Comparison of ENCODE assay signal across 37 cellular contexts in genomic region chr12:95240556-95240955, GRCh38.
"Had no signal": no experiment of that assay in that cellular context is flagged by ENCODE, and none has a peak within 500 bp of the region (broad histone marks: within the 10 kb centered on the region; RNA-seq: fewer than 3 reads in every experiment).

No MANE protein-coding gene starts in this region.

- ATAC-seq: activated CD4-positive, CD25-positive, alpha-beta regulatory T cell treated with anti-CD3 and anti-CD28 coated beads, Interleukin-2, amount 50 U/mL, for 24 hours; effector memory CD8-positive, alpha-beta T cell; gastroesophageal sphincter; pancreas; sciatic nerve; stimulated activated memory B cell treated with anti-CD40 and anti-IgM and Interleukin-4, amounts not matched to agents 10 μg/mL and 1 μg/mL and 100 μg/mL, for 72 hours had no signal

- H3K36me3 ChIP-seq: colonic mucosa, neutrophil, prostate gland had no signal

- H3K9me3 ChIP-seq: colonic mucosa, gastroesophageal sphincter, neutrophil, pancreas, prostate gland, stomach, tibial nerve had no signal

- FAIRE-seq: keratinocyte, pancreas, TTC549 had no signal

- DNase-seq: activated CD4-positive, alpha-beta memory T cell treated with anti-CD3 and anti-CD28 coated beads, Interleukin-2, amount 10 ng/mL, durations not matched to agents 7 days and 5 days; activated CD4-positive, alpha-beta T cell treated with anti-CD3 and anti-CD28 coated beads for 48 hours; activated CD8-positive, alpha-beta memory T cell treated with anti-CD3 and anti-CD28 coated beads, Interleukin-2, amount 50 U/mL, for 48 hours; activated effector memory CD4-positive, alpha-beta T cell treated with Interleukin-2 at 50 U/mL for 16 hours; activated naive CD4-positive, alpha-beta T cell treated with Interleukin-2 at 50 U/mL for 16 hours; activated T-cell treated with anti-CD3 and anti-CD28 coated beads, Interleukin-2, amount 50 U/mL, for 48 hours; anterior cingulate cortex; cerebellar nuclear complex; colonic mucosa; dorsolateral prefrontal cortex; effector memory CD8-positive, alpha-beta T cell; erythroblast; hippocampal formation; naive B cell; nephron progenitor cell; pancreas; retina; stimulated activated CD4-positive, alpha-beta T cell treated with anti-CD3 and anti-CD28 coated beads, Interleukin-12 subunit alpha, Interleukin-12 subunit beta, amount 100 ng/mL, for 4 hours; stimulated activated CD4-positive, alpha-beta T cell treated with anti-CD3 and anti-CD28 coated beads, Interleukin-4, amount 100 ng/mL, for 24 hours; stomach; T-helper 9 cell; WERI-Rb-1 had no signal

- H3K9me3 Mint-ChIP-seq: activated CD4-positive, alpha-beta memory T cell treated with anti-CD3 and anti-CD28 coated beads, Interleukin-2, amount 10 ng/mL, durations not matched to agents 7 days and 5 days; effector memory CD8-positive, alpha-beta T cell; mesothelial cell of epicardium; stimulated activated memory B cell treated with anti-CD40 and anti-IgM and Interleukin-4, amounts not matched to agents 10 μg/mL and 1 μg/mL and 100 μg/mL, for 72 hours; T-helper 1 cell treated with Interleukin-12 subunit alpha and Interleukin-12 subunit beta and Interleukin-4 antibody, amounts not matched to agents 30 μg/mL and 1 μg/mL, for 36 hours had no signal

- H3K27me3 ChIP-seq: cardiac muscle cell, colonic mucosa, dorsolateral prefrontal cortex, gastroesophageal sphincter, neutrophil, pancreas, stomach, tibial nerve had no signal

- H3K36me3 Mint-ChIP-seq: naive B cell had no signal

- H3K4me1 Mint-ChIP-seq: mesothelial cell of epicardium had no signal

- H3K27ac ChIP-seq: cardiac muscle cell, colonic mucosa, dorsolateral prefrontal cortex, gastroesophageal sphincter, neutrophil, pancreas, prostate gland, stomach, tibial nerve, WERI-Rb-1 had no signal

- H3K4me3 ChIP-seq: cardiac muscle cell, colonic mucosa, dorsolateral prefrontal cortex, gastroesophageal sphincter, pancreas, prostate gland, skin epidermis, stomach, tibial nerve had no signal

- H3K4me3 Mint-ChIP-seq: activated CD4-positive, alpha-beta memory T cell treated with anti-CD3 and anti-CD28 coated beads, Interleukin-2, amount 10 ng/mL, durations not matched to agents 7 days and 5 days; activated naive CD8-positive, alpha-beta T cell; brain; effector memory CD8-positive, alpha-beta T cell; mesothelial cell of epicardium; naive B cell; nephron progenitor cell; stimulated activated memory B cell treated with anti-CD40 and anti-IgM and Interleukin-4, amounts not matched to agents 10 μg/mL and 1 μg/mL and 100 μg/mL, for 72 hours; T-helper 1 cell treated with Interleukin-12 subunit alpha and Interleukin-12 subunit beta and Interleukin-4 antibody, amounts not matched to agents 30 μg/mL and 1 μg/mL, for 36 hours had no signal

- H3K27ac Mint-ChIP-seq: activated CD4-positive, alpha-beta memory T cell treated with anti-CD3 and anti-CD28 coated beads, Interleukin-2, amount 10 ng/mL, durations not matched to agents 7 days and 5 days; activated naive CD8-positive, alpha-beta T cell; brain; mesothelial cell of epicardium; T-helper 1 cell treated with Interleukin-12 subunit alpha and Interleukin-12 subunit beta and Interleukin-4 antibody, amounts not matched to agents 30 μg/mL and 1 μg/mL, for 36 hours had no signal

- H3K4me1 ChIP-seq: colonic mucosa, prostate gland had no signal

- H3K27me3 Mint-ChIP-seq: activated CD4-positive, alpha-beta memory T cell treated with anti-CD3 and anti-CD28 coated beads, Interleukin-2, amount 10 ng/mL, durations not matched to agents 7 days and 5 days; activated naive CD8-positive, alpha-beta T cell; brain; effector memory CD8-positive, alpha-beta T cell; naive B cell; stimulated activated memory B cell treated with anti-CD40 and anti-IgM and Interleukin-4, amounts not matched to agents 10 μg/mL and 1 μg/mL and 100 μg/mL, for 72 hours had no signal
